In genomic region chr7:17385612-17386011, GRCh38 we compare ENCODE assay signal across 32 cellular contexts.
"Had no signal": no experiment of that assay in that cellular context is flagged by ENCODE, and none has a peak within 500 bp of the region (broad histone marks: within the 10 kb centered on the region; RNA-seq: fewer than 3 reads in every experiment).

No MANE protein-coding gene starts in this region.

- H3K36me3 ChIP-seq: WERI-Rb-1 had no signal

- H3K27ac ChIP-seq: WERI-Rb-1 had no signal

- FAIRE-seq: bronchial epithelial cell had no signal

- H3K4me1 Mint-ChIP-seq: activated CD4-positive, alpha-beta memory T cell treated with anti-CD3 and anti-CD28 coated beads, Interleukin-2, amount 10 ng/mL, durations not matched to agents 7 days and 5 days; activated CD8-positive, alpha-beta memory T cell treated with anti-CD3 and anti-CD28 coated beads, Interleukin-2, amount 10 ng/mL, durations not matched to agents 7 days and 5 days; activated naive CD4-positive, alpha-beta T cell treated with anti-CD3 and anti-CD28 coated beads, Interleukin-2, amount 10 ng/mL, durations not matched to agents 7 days and 5 days; activated naive CD8-positive, alpha-beta T cell treated with anti-CD3 and anti-CD28 coated beads, Interleukin-2, amount 50 U/mL, for 24 hours had no signal

- H3K9me3 Mint-ChIP-seq: activated naive CD4-positive, alpha-beta T cell treated with anti-CD3 and anti-CD28 coated beads, Interleukin-2, amount 10 ng/mL, durations not matched to agents 7 days and 5 days; activated naive CD8-positive, alpha-beta T cell treated with anti-CD3 and anti-CD28 coated beads, Interleukin-2, amount 50 U/mL, for 24 hours had no signal

- H3K4me3 Mint-ChIP-seq: activated CD4-positive, alpha-beta memory T cell treated with anti-CD3 and anti-CD28 coated beads, Interleukin-2, amount 10 ng/mL, durations not matched to agents 7 days and 5 days; activated CD8-positive, alpha-beta memory T cell treated with anti-CD3 and anti-CD28 coated beads, Interleukin-2, amount 10 ng/mL, durations not matched to agents 7 days and 5 days; activated naive CD4-positive, alpha-beta T cell treated with anti-CD3 and anti-CD28 coated beads, Interleukin-2, amount 10 ng/mL, durations not matched to agents 7 days and 5 days; activated naive CD8-positive, alpha-beta T cell; activated naive CD8-positive, alpha-beta T cell treated with anti-CD3 and anti-CD28 coated beads, Interleukin-2, amount 50 U/mL, for 24 hours; brain had no signal

- ATAC-seq: activated CD8-positive, alpha-beta memory T cell treated with anti-CD3 and anti-CD28 coated beads, Interleukin-2, amount 10 ng/mL, durations not matched to agents 7 days and 5 days; activated naive CD8-positive, alpha-beta T cell treated with anti-CD3 and anti-CD28 coated beads, Interleukin-2, amount 50 U/mL, for 24 hours had no signal

- H3K27ac Mint-ChIP-seq: activated CD4-positive, alpha-beta memory T cell treated with anti-CD3 and anti-CD28 coated beads, Interleukin-2, amount 10 ng/mL, durations not matched to agents 7 days and 5 days; activated CD8-positive, alpha-beta memory T cell treated with anti-CD3 and anti-CD28 coated beads, Interleukin-2, amount 10 ng/mL, durations not matched to agents 7 days and 5 days; activated naive CD4-positive, alpha-beta T cell treated with anti-CD3 and anti-CD28 coated beads, Interleukin-2, amount 10 ng/mL, durations not matched to agents 7 days and 5 days; activated naive CD8-positive, alpha-beta T cell; activated naive CD8-positive, alpha-beta T cell treated with anti-CD3 and anti-CD28 coated beads, Interleukin-2, amount 50 U/mL, for 24 hours; brain had no signal

- H3K36me3 Mint-ChIP-seq: activated CD8-positive, alpha-beta memory T cell treated with anti-CD3 and anti-CD28 coated beads, Interleukin-2, amount 10 ng/mL, durations not matched to agents 7 days and 5 days; activated naive CD4-positive, alpha-beta T cell treated with anti-CD3 and anti-CD28 coated beads, Interleukin-2, amount 10 ng/mL, durations not matched to agents 7 days and 5 days; activated naive CD8-positive, alpha-beta T cell; brain had no signal

- H3K27me3 Mint-ChIP-seq: activated CD4-positive, alpha-beta memory T cell treated with anti-CD3 and anti-CD28 coated beads, Interleukin-2, amount 10 ng/mL, durations not matched to agents 7 days and 5 days; activated CD8-positive, alpha-beta memory T cell treated with anti-CD3 and anti-CD28 coated beads, Interleukin-2, amount 10 ng/mL, durations not matched to agents 7 days and 5 days; activated naive CD4-positive, alpha-beta T cell treated with anti-CD3 and anti-CD28 coated beads, Interleukin-2, amount 10 ng/mL, durations not matched to agents 7 days and 5 days; activated naive CD8-positive, alpha-beta T cell; brain had no signal

- DNase-seq: activated CD4-positive, alpha-beta memory T cell treated with anti-CD3 and anti-CD28 coated beads, Interleukin-2, amount 10 ng/mL, durations not matched to agents 7 days and 5 days; activated CD4-positive, alpha-beta T cell treated with anti-CD3 and anti-CD28 coated beads for 1 hour; activated CD4-positive, alpha-beta T cell treated with anti-CD3 and anti-CD28 coated beads for 48 hours; activated CD4-positive, CD25-positive, alpha-beta regulatory T cell; activated CD8-positive, alpha-beta memory T cell treated with anti-CD3 and anti-CD28 coated beads for 24 hours; activated CD8-positive, alpha-beta memory T cell treated with anti-CD3 and anti-CD28 coated beads, Interleukin-2, amount 10 ng/mL, durations not matched to agents 7 days and 5 days; activated CD8-positive, alpha-beta memory T cell treated with anti-CD3 and anti-CD28 coated beads, Interleukin-2, amount 50 U/mL, for 48 hours; activated effector memory CD4-positive, alpha-beta T cell treated with Interleukin-2 at 50 U/mL for 16 hours; activated naive CD4-positive, alpha-beta T cell treated with anti-CD3 and anti-CD28 coated beads, Interleukin-2, amount 10 ng/mL, durations not matched to agents 7 days and 5 days; activated naive CD8-positive, alpha-beta T cell treated with anti-CD3 and anti-CD28 coated beads, Interleukin-2, amount 50 U/mL, for 24 hours; activated T-cell treated with anti-CD3 and anti-CD28 coated beads, Interleukin-2, amount 50 U/mL, for 48 hours; anterior cingulate cortex; caudate nucleus; cerebellar nuclear complex; cortex of kidney; MM.1S; NCI-H1092; NCI-H1436 treated with DMSO at 0.1 percent for 48 hours; NCI-H1694 treated with DMSO at 0.1 percent for 48 hours; NCI-H2029; NCI-H345; NCI-H524 treated with DMSO at 0.1 percent for 48 hours; NK-92 treated with Interleukin-12 subunit alpha and Interleukin-12 subunit beta, amount 100 ng/mL, for 24 hours; Right ventricle myocardium superior; SW 1271; T-helper 1 cell; T-helper 2 cell; T-helper 9 cell; WERI-Rb-1 had no signal
